Comparison of ENCODE assay signal across 34 cellular contexts in the genomic region with DNA sequence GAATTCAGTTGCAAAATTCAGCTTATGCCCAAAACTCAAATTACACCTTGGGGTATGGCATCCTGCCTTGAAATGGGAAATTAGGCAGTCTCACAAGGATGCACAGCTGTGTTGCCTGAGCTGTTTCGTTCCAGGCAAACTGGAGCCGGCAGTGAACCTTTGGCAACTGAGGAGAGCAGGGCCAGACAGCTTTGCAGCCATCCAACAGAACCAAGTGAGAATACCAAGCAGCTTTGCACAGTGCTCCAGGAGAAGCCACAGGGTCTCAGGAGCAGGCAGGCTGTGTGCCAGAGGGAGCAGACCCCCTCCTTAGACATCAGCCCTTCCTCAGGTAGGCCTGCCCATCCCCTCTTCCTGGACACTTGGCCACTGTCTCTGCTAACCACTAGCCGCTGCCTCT. TPM values are rescaled to one million over a fixed set of nuclear protein-coding genes. Genes with fewer than 3 reads are reported as not detected.
"Had no signal": no experiment of that assay in that cellular context is flagged by ENCODE, and none has a peak within 500 bp of the region (broad histone marks: within the 10 kb centered on the region; RNA-seq: fewer than 3 reads in every experiment).

No MANE protein-coding gene starts in this region.

- H3K4me1 ChIP-seq: body of pancreas, esophagus squamous epithelium, gastroesophageal sphincter had no signal

- H3K36me3 ChIP-seq: esophagus squamous epithelium, gastroesophageal sphincter, WERI-Rb-1 had no signal

- FAIRE-seq: colon had no signal

- H3K4me3 Mint-ChIP-seq: activated B cell treated with CpG ODN at 0.5 μM for 24 hours; activated CD8-positive, alpha-beta T cell treated with anti-CD3 and anti-CD28 coated beads for 36 hours; activated naive CD8-positive, alpha-beta T cell; activated T-cell treated with anti-CD3 and anti-CD28 coated beads, Interleukin-2, amount 50 U/mL, for 4 hours; activated T-helper 17 cell treated with anti-CD3 and anti-CD28 coated beads, Interleukin-2, amount 50 U/mL, for 72 hours; T-helper 17 cell; T-helper 2 cell treated with Interferon-gamma antibody and Interleukin-4, amounts not matched to agents 5 μg/mL and 100 μg/mL, for 36 hours had no signal

- H3K27me3 Mint-ChIP-seq: activated CD8-positive, alpha-beta T cell treated with anti-CD3 and anti-CD28 coated beads for 36 hours; activated naive CD8-positive, alpha-beta T cell had no signal

- H3K27me3 ChIP-seq: body of pancreas, esophagus squamous epithelium, gastroesophageal sphincter had no signal

- H3K27ac Mint-ChIP-seq: activated B cell treated with CpG ODN at 0.5 μM for 24 hours; activated CD8-positive, alpha-beta T cell treated with anti-CD3 and anti-CD28 coated beads for 36 hours; activated naive CD8-positive, alpha-beta T cell; activated T-helper 17 cell treated with anti-CD3 and anti-CD28 coated beads, Interleukin-2, amount 50 U/mL, for 72 hours; T-helper 17 cell; T-helper 2 cell treated with Interferon-gamma antibody and Interleukin-4, amounts not matched to agents 5 μg/mL and 100 μg/mL, for 36 hours had no signal

- H3K4me1 Mint-ChIP-seq: activated B cell treated with CpG ODN at 0.5 μM for 24 hours; activated T-helper 17 cell treated with anti-CD3 and anti-CD28 coated beads, Interleukin-2, amount 50 U/mL, for 72 hours had no signal

- DNase-seq: activated B cell treated with CpG ODN at 0.5 μM for 24 hours; activated CD4-positive, alpha-beta T cell treated with anti-CD3 and anti-CD28 coated beads for 48 hours; activated CD4-positive, alpha-beta T cell treated with anti-CD3 and anti-CD28 coated beads, Interleukin-2, amount 50 U/mL, for 1 hour; activated CD4-positive, alpha-beta T cell treated with anti-CD3 and anti-CD28 coated beads, Interleukin-2, amount 50 U/mL, for 48 hours; activated CD8-positive, alpha-beta memory T cell treated with anti-CD3 and anti-CD28 coated beads for 24 hours; activated CD8-positive, alpha-beta T cell treated with anti-CD3 and anti-CD28 coated beads for 36 hours; activated effector memory CD4-positive, alpha-beta T cell treated with Interleukin-2 at 50 U/mL for 16 hours; activated gamma-delta T cell treated with Interleukin-2 at 50 U/mL for 16 hours; activated naive CD4-positive, alpha-beta T cell treated with anti-CD3 and anti-CD28 coated beads, Interleukin-2, amount 50 U/mL, for 16 hours; activated naive CD4-positive, alpha-beta T cell treated with Interleukin-2 at 50 U/mL for 16 hours; activated T-cell treated with anti-CD3 and anti-CD28 coated beads, Interleukin-2, amount 50 U/mL, for 4 hours; amniotic stem cell; aorta; body of pancreas; caudate nucleus; effector memory CD4-positive, alpha-beta T cell; erythroblast; esophagus squamous epithelium; foreskin melanocyte; T-helper 1 cell; T-helper 17 cell; T1000; WERI-Rb-1 had no signal

- ATAC-seq: activated CD4-positive, CD25-positive, alpha-beta regulatory T cell treated with anti-CD3 and anti-CD28 coated beads, Interleukin-2, amount 50 U/mL, for 24 hours; activated CD8-positive, alpha-beta T cell treated with anti-CD3 and anti-CD28 coated beads for 36 hours; activated T-cell treated with anti-CD3 and anti-CD28 coated beads, Interleukin-2, amount 50 U/mL, for 4 hours; activated T-helper 17 cell treated with anti-CD3 and anti-CD28 coated beads, Interleukin-2, amount 50 U/mL, for 72 hours; body of pancreas; gastroesophageal sphincter; T-helper 17 cell had no signal

- H3K36me3 Mint-ChIP-seq: activated naive CD8-positive, alpha-beta T cell had no signal

- H3K4me3 ChIP-seq: body of pancreas, esophagus squamous epithelium, gastroesophageal sphincter had no signal

- H3K9me3 Mint-ChIP-seq: activated B cell treated with CpG ODN at 0.5 μM for 24 hours; activated CD8-positive, alpha-beta T cell treated with anti-CD3 and anti-CD28 coated beads for 36 hours; activated T-cell treated with anti-CD3 and anti-CD28 coated beads, Interleukin-2, amount 50 U/mL, for 4 hours; activated T-helper 17 cell treated with anti-CD3 and anti-CD28 coated beads, Interleukin-2, amount 50 U/mL, for 72 hours; T-helper 2 cell treated with Interferon-gamma antibody and Interleukin-4, amounts not matched to agents 5 μg/mL and 100 μg/mL, for 36 hours had no signal

- H3K27ac ChIP-seq: body of pancreas, esophagus squamous epithelium, gastroesophageal sphincter, WERI-Rb-1 had no signal

- H3K9me3 ChIP-seq: body of pancreas, esophagus squamous epithelium, gastroesophageal sphincter had no signal

RNA-seq across cellular contexts. Expression of gene BFSP2, which starts 32.4 kb away (rescaled TPM):
- total RNA-seq: activated T-cell treated with anti-CD3 and anti-CD28 coated beads, Interleukin-2, amount 50 U/mL, for 4 hours; aorta; body of pancreas; chondrocyte; dermis microvascular lymphatic vessel endothelial cell; esophagus squamous epithelium; fibroblast of lung; fibroblast of villous mesenchyme; gastroesophageal sphincter; glomerular endothelial cell had no signal
- polyA plus RNA-seq: aorta, fibroblast of lung had no signal
